8 cellular contexts compared by ENCODE assay signal in genomic region chr13:35475131-35475959, GRCh38. TPM values are rescaled to one million over a fixed set of nuclear protein-coding genes. Genes with fewer than 3 reads are reported as not detected.
DNase-seq lines count a peak whose midpoint lies in the region; ATAC-seq and TF ChIP-seq lines count a peak whose summit lies in the region.

No MANE protein-coding gene starts in this region.

- H3K27me3 ChIP-seq in WERI-Rb-1 (ENCODE audit: insufficient read depth, low read depth, severe bottlenecking), result no peaks in the 10 kb centered on the region
- peaks cover 7% of the 10 kb centered on the region for H3K27me3 ChIP-seq in osteoblast (ENCODE audit: insufficient read depth, low read length)

- H4K20me1 ChIP-seq in osteoblast (ENCODE audit: insufficient read depth, low read length), result no peaks in the 10 kb centered on the region

- H3K4me1 ChIP-seq in osteoblast (ENCODE audit: insufficient read depth, low read length), result peaks cover 5% of the 10 kb centered on the region

- intact Hi-C loops in activated CD4-positive, alpha-beta T cell treated with anti-CD3 and anti-CD28 coated beads for 36 hours (cut with DNase I, micrococcal nuclease), result loop anchor here in 1 of 2 experiments (5.0 kb wide), 1 partner anchor 957 kb away; the partner anchor contains the start of gene CCNA1
- intact Hi-C loops in head of caudate nucleus (cut with DNase I), result no loop called here

- H3K36me3 ChIP-seq in WERI-Rb-1 (peaks cover 42% of the 10 kb centered on the region), osteoblast (ENCODE audit: insufficient read depth, low read length) (no peaks in the 10 kb centered on the region)

- peaks cover 75% of the 10 kb centered on the region for H3K27me3 Mint-ChIP-seq in activated CD4-positive, alpha-beta T cell treated with anti-CD3 and anti-CD28 coated beads for 36 hours

- peak; percentile 52 for ATAC-seq in activated CD4-positive, alpha-beta T cell treated with anti-CD3 and anti-CD28 coated beads for 36 hours
- ATAC-seq in HG02970 (IDR thresholded peaks at IDR 0.05; ENCODE audit: low FRiP score, unreplicated experiment), result no peak
- ATAC-seq in HG03280 (IDR thresholded peaks at IDR 0.05; ENCODE audit: unreplicated experiment), result no peak

- H3K4me3 Mint-ChIP-seq in activated CD4-positive, alpha-beta T cell treated with anti-CD3 and anti-CD28 coated beads for 36 hours, result peak overlapping the region; percentile 68

- H3K4me1 Mint-ChIP-seq in activated CD4-positive, alpha-beta T cell treated with anti-CD3 and anti-CD28 coated beads for 36 hours, result peaks cover 34% of the 10 kb centered on the region

- H3K9me3 ChIP-seq in WERI-Rb-1 (ENCODE audit: severe bottlenecking), result no peaks in the 10 kb centered on the region
- H3K9me3 ChIP-seq in osteoblast (ENCODE audit: low read depth, low read length), result no peaks in the 10 kb centered on the region

- H3K27ac Mint-ChIP-seq in activated CD4-positive, alpha-beta T cell treated with anti-CD3 and anti-CD28 coated beads for 36 hours, result no peak overlapping the region

- peaks cover 37% of the 10 kb centered on the region for H3K79me2 ChIP-seq in osteoblast (ENCODE audit: insufficient read depth, low read length)

- H2AFZ ChIP-seq in osteoblast (ENCODE audit: low read length), result peak overlapping the region; percentile 98

- H3K9me3 Mint-ChIP-seq in activated CD4-positive, alpha-beta T cell treated with anti-CD3 and anti-CD28 coated beads for 36 hours (ENCODE audit: low read depth), result peaks cover 2% of the 10 kb centered on the region

- DNase-seq in activated CD4-positive, alpha-beta T cell treated with anti-CD3 and anti-CD28 coated beads for 36 hours, result peak; percentile 38
- no peak for DNase-seq in activated CD4-positive, alpha-beta T cell treated with anti-CD3 and anti-CD28 coated beads for 4 hours
- DNase-seq in WERI-Rb-1 (peak; percentile 19), head of caudate nucleus (peak in 25 of 42 donors; percentile 14 to 59 (median 33)), osteoblast (ENCODE audit: insufficient read length, low spot score, missing footprints) (peak; percentile 91), NOMO-1 treated with dmso at 0.1 percent for 144 hours (lab: John Stamatoyannopoulos, UW; ENCODE audit: unreplicated experiment) (no peak)

- TF ChIP-seq CTCF in WERI-Rb-1 (IDR thresholded peaks at IDR 0.05; ENCODE audit: low read depth, low read length) (no peak), osteoblast (IDR thresholded peaks at IDR 0.05; ENCODE audit: extremely low read depth, low read depth, low read length) (no peak)

- H3K4me2 ChIP-seq in osteoblast (ENCODE audit: insufficient read depth, low read length), result peak overlapping the region; percentile 87

- CTCF ChIA-PET in activated CD4-positive, alpha-beta T cell treated with anti-CD3 and anti-CD28 coated beads for 36 hours (lab: Charles Lee), result no interaction called here

- H3K27ac ChIP-seq in WERI-Rb-1, result peak overlapping the region; percentile 97
- H3K27ac ChIP-seq in osteoblast (ENCODE audit: low read depth, low read length), result peak overlapping the region; percentile 64

- POLR2A ChIA-PET in activated CD4-positive, alpha-beta T cell treated with anti-CD3 and anti-CD28 coated beads for 36 hours (lab: Charles Lee), result no interaction called here

- peaks cover 4% of the 10 kb centered on the region for H3K36me3 Mint-ChIP-seq in activated CD4-positive, alpha-beta T cell treated with anti-CD3 and anti-CD28 coated beads for 36 hours (ENCODE audit: low read depth)

- H3K4me3 ChIP-seq in WERI-Rb-1 (ENCODE audit: low read depth, low read length), result peak overlapping the region; percentile 56
- peak overlapping the region; percentile 92 for H3K4me3 ChIP-seq in osteoblast (ENCODE audit: insufficient read depth, low read length)

RNA-seq across cellular contexts. Expression of gene MAB21L1, which starts 1.1 kb away (rescaled TPM):
- not detected for total RNA-seq in activated CD4-positive, alpha-beta T cell treated with anti-CD3 and anti-CD28 coated beads for 36 hours
- total RNA-seq in osteoblast, result 1.4 and 1.5 TPM in 2 replicates

Comparison
In these comparisons a context has a peak if more than half of its experiments do, and no peak if none do; other contexts are left out.
1. DNase-seq: peak in activated CD4-positive, alpha-beta T cell treated with anti-CD3 and anti-CD28 coated beads for 36 hours (single experiment), WERI-Rb-1 (single experiment), head of caudate nucleus (25 of 42) and osteoblast (single experiment); none in activated CD4-positive, alpha-beta T cell treated with anti-CD3 and anti-CD28 coated beads for 4 hours (0 of 2) and NOMO-1 treated with dmso at 0.1 percent for 144 hours (single experiment).